ENCODE assay signal across 29 cellular contexts in genomic region chr7:159039716-159040115, GRCh38.
"Had no signal": no experiment of that assay in that cellular context is flagged by ENCODE, and none has a peak within 500 bp of the region (broad histone marks: within the 10 kb centered on the region; RNA-seq: fewer than 3 reads in every experiment).

No MANE protein-coding gene starts in this region.

- H3K4me3 ChIP-seq: esophagus muscularis mucosa, left lung, lower lobe of right lung, neural progenitor cell, suprapubic skin, transverse colon had no signal

- H3K4me1 ChIP-seq: foreskin keratinocyte, left lung, lower lobe of right lung, suprapubic skin had no signal

- H3K9me3 ChIP-seq: lower lobe of right lung, suprapubic skin, transverse colon had no signal

- H3K27ac Mint-ChIP-seq: activated B cell treated with CpG ODN at 0.5 μM for 24 hours; activated CD8-positive, alpha-beta T cell treated with anti-CD3 and anti-CD28 coated beads, Interleukin-2, amount 10 ng/mL, durations not matched to agents 7 days and 5 days; activated T-cell treated with anti-CD3 and anti-CD28 coated beads, Interleukin-2, amount 50 U/mL, for 24 hours; activated T-helper 17 cell treated with anti-CD3 and anti-CD28 coated beads, Interleukin-2, amount 50 U/mL, for 72 hours; dendritic cell treated with granulocyte-macrophage colony-stimulating factor and Interleukin-4, amounts not matched to agents 40 ng/mL and 50 ng/mL, for 4 days; endodermal cell; natural killer cell; neural progenitor cell; progenitor cell of endocrine pancreas; stimulated activated naive B cell treated with anti-CD40 and anti-IgM and Interleukin-4, amounts not matched to agents 10 μg/mL and 1 μg/mL and 100 μg/mL, for 72 hours; T-helper 2 cell treated with Interferon-gamma antibody and Interleukin-4, amounts not matched to agents 5 μg/mL and 100 μg/mL, for 36 hours had no signal

- H3K4me1 Mint-ChIP-seq: activated B cell treated with CpG ODN at 0.5 μM for 24 hours; activated T-helper 17 cell treated with anti-CD3 and anti-CD28 coated beads, Interleukin-2, amount 50 U/mL, for 72 hours; natural killer cell; stimulated activated naive B cell treated with anti-CD40 and anti-IgM and Interleukin-4, amounts not matched to agents 10 μg/mL and 1 μg/mL and 100 μg/mL, for 72 hours had no signal

- H3K27me3 ChIP-seq: brain microvascular endothelial cell, foreskin keratinocyte, neural progenitor cell, suprapubic skin had no signal

- ATAC-seq: activated CD8-positive, alpha-beta T cell treated with anti-CD3 and anti-CD28 coated beads, Interleukin-2, amount 10 ng/mL, durations not matched to agents 7 days and 5 days; activated T-helper 17 cell treated with anti-CD3 and anti-CD28 coated beads, Interleukin-2, amount 50 U/mL, for 72 hours; foreskin keratinocyte; left lung; lower lobe of right lung; natural killer cell; sciatic nerve; stimulated activated naive B cell treated with anti-CD40 and anti-IgM and Interleukin-4, amounts not matched to agents 10 μg/mL and 1 μg/mL and 100 μg/mL, for 72 hours had no signal

- H3K36me3 Mint-ChIP-seq: natural killer cell; neural progenitor cell; stimulated activated naive B cell treated with anti-CD40 and anti-IgM and Interleukin-4, amounts not matched to agents 10 μg/mL and 1 μg/mL and 100 μg/mL, for 72 hours had no signal

- H3K36me3 ChIP-seq: brain microvascular endothelial cell, left lung, lower lobe of right lung, neural progenitor cell, suprapubic skin, transverse colon had no signal

- H3K9me3 Mint-ChIP-seq: activated B cell treated with CpG ODN at 0.5 μM for 24 hours; activated T-cell treated with anti-CD3 and anti-CD28 coated beads, Interleukin-2, amount 50 U/mL, for 24 hours; activated T-helper 17 cell treated with anti-CD3 and anti-CD28 coated beads, Interleukin-2, amount 50 U/mL, for 72 hours; dendritic cell treated with granulocyte-macrophage colony-stimulating factor and Interleukin-4, amounts not matched to agents 40 ng/mL and 50 ng/mL, for 4 days; natural killer cell had no signal

- DNase-seq: activated B cell treated with CpG ODN at 0.5 μM for 24 hours; activated CD4-positive, alpha-beta T cell treated with anti-CD3 and anti-CD28 coated beads, Interleukin-2, amount 50 U/mL, for 1 hour; activated CD8-positive, alpha-beta T cell treated with anti-CD3 and anti-CD28 coated beads, Interleukin-2, amount 10 ng/mL, durations not matched to agents 7 days and 5 days; activated gamma-delta T cell treated with Interleukin-2 at 50 U/mL for 16 hours; activated naive CD4-positive, alpha-beta T cell treated with anti-CD3 and anti-CD28 coated beads, Interleukin-2, amount 50 U/mL, for 16 hours; activated T-cell treated with anti-CD3 and anti-CD28 coated beads, Interleukin-2, amount 50 U/mL, for 24 hours; amniotic stem cell; brain microvascular endothelial cell; central memory CD4-positive, alpha-beta T cell; endodermal cell; foreskin keratinocyte; kidney glomerular epithelial cell; left lung; lower lobe of right lung; mesenchymal stem cell; natural killer cell; small intestine; stimulated activated CD4-positive, alpha-beta T cell treated with anti-CD3 and anti-CD28 coated beads, Interleukin-4, amount 100 ng/mL, for 24 hours; stimulated activated naive B cell treated with anti-CD40 and anti-IgM and Interleukin-4, amounts not matched to agents 10 μg/mL and 1 μg/mL and 100 μg/mL, for 72 hours; T-helper 1 cell; transverse colon had no signal

- H3K27ac ChIP-seq: brain microvascular endothelial cell, esophagus muscularis mucosa, foreskin keratinocyte, left lung, lower lobe of right lung, neural progenitor cell, suprapubic skin, transverse colon had no signal

- H3K4me3 Mint-ChIP-seq: activated B cell treated with CpG ODN at 0.5 μM for 24 hours; activated CD8-positive, alpha-beta T cell treated with anti-CD3 and anti-CD28 coated beads, Interleukin-2, amount 10 ng/mL, durations not matched to agents 7 days and 5 days; activated T-cell treated with anti-CD3 and anti-CD28 coated beads, Interleukin-2, amount 50 U/mL, for 24 hours; activated T-helper 17 cell treated with anti-CD3 and anti-CD28 coated beads, Interleukin-2, amount 50 U/mL, for 72 hours; dendritic cell treated with granulocyte-macrophage colony-stimulating factor and Interleukin-4, amounts not matched to agents 40 ng/mL and 50 ng/mL, for 4 days; endodermal cell; natural killer cell; neural progenitor cell; stimulated activated naive B cell treated with anti-CD40 and anti-IgM and Interleukin-4, amounts not matched to agents 10 μg/mL and 1 μg/mL and 100 μg/mL, for 72 hours; T-helper 2 cell treated with Interferon-gamma antibody and Interleukin-4, amounts not matched to agents 5 μg/mL and 100 μg/mL, for 36 hours had no signal
